In the genomic region with DNA sequence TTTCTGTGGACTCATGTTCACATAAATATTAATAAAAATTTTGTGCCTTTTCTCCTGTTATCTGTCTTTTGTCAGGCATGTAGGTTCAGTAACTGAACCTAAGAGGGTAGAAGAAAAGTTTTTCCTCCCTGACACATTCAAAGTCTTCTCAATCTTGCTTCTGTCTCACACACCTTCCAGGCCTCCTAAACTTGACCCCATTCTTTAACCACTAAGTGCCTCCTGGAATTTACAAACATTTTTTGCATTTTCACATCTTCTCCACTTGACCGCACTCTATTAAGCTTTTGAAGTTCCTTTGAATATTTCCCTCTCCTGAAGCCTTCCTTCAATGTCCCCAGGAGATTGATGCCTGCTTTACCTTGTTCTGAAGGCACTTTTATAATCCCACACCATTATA, we compare ENCODE assay signal across 22 cellular contexts.
"Had no signal": no experiment of that assay in that cellular context is flagged by ENCODE, and none has a peak within 500 bp of the region (broad histone marks: within the 10 kb centered on the region; RNA-seq: fewer than 3 reads in every experiment).

No MANE protein-coding gene starts in this region.

- H3K9me3 ChIP-seq: adrenal gland, Peyer's patch, SJSA1 had no signal

- H3K4me1 ChIP-seq: adrenal gland, Peyer's patch, SJSA1 had no signal

- H3K27me3 ChIP-seq: adrenal gland, Peyer's patch had no signal

- ATAC-seq: activated CD8-positive, alpha-beta T cell treated with anti-CD3 and anti-CD28 coated beads, Interleukin-2, amount 10 ng/mL, durations not matched to agents 7 days and 5 days; activated naive CD4-positive, alpha-beta T cell treated with anti-CD3 and anti-CD28 coated beads, Interleukin-2, amount 50 U/mL, for 72 hours; PC-3 had no signal

- DNase-seq: activated CD4-positive, alpha-beta T cell treated with anti-CD3 and anti-CD28 coated beads for 1 hour; activated CD4-positive, CD25-positive, alpha-beta regulatory T cell; activated gamma-delta T cell treated with Interleukin-2 at 50 U/mL for 16 hours; activated naive CD4-positive, alpha-beta T cell treated with anti-CD3 and anti-CD28 coated beads for 36 hours; activated T-cell treated with anti-CD3 and anti-CD28 coated beads, Interleukin-2, amount 50 U/mL, for 24 hours; caudate nucleus; NCI-H1105 treated with DMSO at 0.1 percent for 48 hours; NCI-H1436 treated with DMSO at 0.1 percent for 48 hours; NCI-H2029; NCI-H345; NK-92 treated with Interleukin-12 subunit alpha and Interleukin-12 subunit beta, amount 100 ng/mL, for 24 hours; Peyer's patch; SHP77 treated with DMSO at 0.1 percent for 48 hours; T1000; WERI-Rb-1 had no signal

- H3K36me3 ChIP-seq: adrenal gland, Peyer's patch, SJSA1, WERI-Rb-1 had no signal

- H3K27ac ChIP-seq: adrenal gland, Peyer's patch, SJSA1, WERI-Rb-1 had no signal

- FAIRE-seq: astrocyte, bronchial epithelial cell had no signal

- H3K4me3 ChIP-seq: adrenal gland, Peyer's patch, SJSA1 had no signal
